19 cellular contexts compared by ENCODE assay signal in genomic region chr3:69803871-69804270, GRCh38.
"Had no signal": no experiment of that assay in that cellular context is flagged by ENCODE, and none has a peak within 500 bp of the region (broad histone marks: within the 10 kb centered on the region; RNA-seq: fewer than 3 reads in every experiment).

No MANE protein-coding gene starts in this region.

- H3K27me3 Mint-ChIP-seq: activated naive CD8-positive, alpha-beta T cell; stimulated activated naive CD8-positive, alpha-beta T cell treated with anti-CD3 and anti-CD28 coated beads, Interleukin-15, amount 100 ng/mL, for 72 hours; type B pancreatic cell had no signal

- H3K9me3 Mint-ChIP-seq: T-helper 2 cell treated with Interferon-gamma antibody and Interleukin-4, amounts not matched to agents 5 μg/mL and 100 μg/mL, for 36 hours; type B pancreatic cell; WTC11 had no signal

- H3K36me3 ChIP-seq: left lung, prostate gland, right atrium auricular region had no signal

- H3K4me1 Mint-ChIP-seq: activated CD4-positive, alpha-beta T cell treated with anti-CD3 and anti-CD28 coated beads for 36 hours; stimulated activated naive CD8-positive, alpha-beta T cell treated with anti-CD3 and anti-CD28 coated beads, Interleukin-15, amount 100 ng/mL, for 72 hours; WTC11 had no signal

- DNase-seq: activated CD4-positive, alpha-beta T cell treated with anti-CD3 and anti-CD28 coated beads for 36 hours; activated CD4-positive, alpha-beta T cell treated with anti-CD3 and anti-CD28 coated beads, Interleukin-2, amount 50 U/mL, for 48 hours; dermis blood vessel endothelial cell; effector memory CD4-positive, alpha-beta T cell; head of caudate nucleus; left lung; mammary epithelial cell; stimulated activated CD4-positive, alpha-beta T cell treated with anti-CD3 and anti-CD28 coated beads, Interleukin-2, amount 100 ng/mL, for 48 hours; stimulated activated naive CD8-positive, alpha-beta T cell treated with anti-CD3 and anti-CD28 coated beads, Interleukin-15, amount 100 ng/mL, for 72 hours; testis had no signal

- H3K4me3 Mint-ChIP-seq: activated CD4-positive, alpha-beta T cell treated with anti-CD3 and anti-CD28 coated beads for 36 hours; activated naive CD8-positive, alpha-beta T cell; neural crest cell; stimulated activated naive CD8-positive, alpha-beta T cell treated with anti-CD3 and anti-CD28 coated beads, Interleukin-15, amount 100 ng/mL, for 72 hours; T-helper 2 cell treated with Interferon-gamma antibody and Interleukin-4, amounts not matched to agents 5 μg/mL and 100 μg/mL, for 36 hours; type B pancreatic cell; WTC11 had no signal

- FAIRE-seq: frontal cortex had no signal

- H3K4me3 ChIP-seq: left lung, prostate gland, right atrium auricular region, skin epidermis, testis had no signal

- H3K27me3 ChIP-seq: left lung, right atrium auricular region, testis had no signal

- H3K4me1 ChIP-seq: prostate gland, testis had no signal

- H3K36me3 Mint-ChIP-seq: activated naive CD8-positive, alpha-beta T cell; type B pancreatic cell; WTC11 had no signal

- H3K27ac ChIP-seq: left lung, prostate gland, right atrium auricular region, testis had no signal

- H3K9me3 ChIP-seq: left lung, prostate gland, right atrium auricular region, testis had no signal

- H3K27ac Mint-ChIP-seq: activated CD4-positive, alpha-beta T cell treated with anti-CD3 and anti-CD28 coated beads for 36 hours; activated naive CD8-positive, alpha-beta T cell; stimulated activated naive CD8-positive, alpha-beta T cell treated with anti-CD3 and anti-CD28 coated beads, Interleukin-15, amount 100 ng/mL, for 72 hours; T-helper 2 cell treated with Interferon-gamma antibody and Interleukin-4, amounts not matched to agents 5 μg/mL and 100 μg/mL, for 36 hours; type B pancreatic cell; WTC11 had no signal

- ATAC-seq: activated CD4-positive, alpha-beta T cell treated with anti-CD3 and anti-CD28 coated beads for 36 hours; left lung; stimulated activated naive CD8-positive, alpha-beta T cell treated with anti-CD3 and anti-CD28 coated beads, Interleukin-15, amount 100 ng/mL, for 72 hours; WTC11 had no signal
